In the genomic region with DNA sequence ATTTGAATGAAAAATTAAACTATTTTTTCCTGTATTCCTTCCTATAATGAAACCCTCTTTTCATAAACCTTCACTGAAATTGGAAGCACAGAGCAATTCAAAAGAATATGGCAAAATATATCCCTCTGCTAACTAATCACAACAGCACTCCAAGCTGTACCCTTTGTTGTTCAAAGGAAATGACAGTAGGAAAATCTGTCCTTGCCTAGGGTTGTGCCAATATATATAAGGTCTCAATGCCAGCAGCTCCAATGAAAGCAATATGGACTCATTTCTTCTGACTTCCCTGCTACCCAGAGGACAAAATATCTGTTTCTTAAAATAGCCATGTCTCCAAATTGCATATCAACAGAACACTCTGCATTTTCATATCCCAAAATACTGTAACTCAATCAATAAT, we compare ENCODE assay signal across 23 cellular contexts.
"Had no signal": no experiment of that assay in that cellular context is flagged by ENCODE, and none has a peak within 500 bp of the region (broad histone marks: within the 10 kb centered on the region; RNA-seq: fewer than 3 reads in every experiment).

No MANE protein-coding gene starts in this region.

- DNase-seq: IMR-90, Karpas-422, KG1, MG63, NCI-H1092 treated with DMSO at 0.1 percent for 48 hours, NCI-H1417, NCI-H1436 treated with DMSO at 0.1 percent for 48 hours, NCI-H1694, NCI-H187 treated with DMSO at 0.1 percent for 48 hours, NCI-H2029 treated with DMSO at 0.1 percent for 48 hours, NCI-H2171, NCI-H226, NCI-H446, NCI-H510A, NCI-H524 treated with DMSO at 0.1 percent for 48 hours, NCI-H82, Right ventricle myocardium superior, RPMI8226, SIG-M5 had no signal

- H3K36me3 ChIP-seq: MG63, SJSA1 had no signal

- H3K9me3 ChIP-seq: MG63, SJSA1 had no signal

- H3K4me3 ChIP-seq: MG63, SJSA1, SK-N-MC had no signal

- FAIRE-seq: HepG2, RCC 7860 had no signal

- H3K27me3 ChIP-seq: MG63 had no signal

- H3K27ac ChIP-seq: SJSA1, SK-N-MC had no signal

- ATAC-seq: HepG2 had no signal

- H3K4me1 ChIP-seq: SJSA1 had no signal
